In the genomic region with DNA sequence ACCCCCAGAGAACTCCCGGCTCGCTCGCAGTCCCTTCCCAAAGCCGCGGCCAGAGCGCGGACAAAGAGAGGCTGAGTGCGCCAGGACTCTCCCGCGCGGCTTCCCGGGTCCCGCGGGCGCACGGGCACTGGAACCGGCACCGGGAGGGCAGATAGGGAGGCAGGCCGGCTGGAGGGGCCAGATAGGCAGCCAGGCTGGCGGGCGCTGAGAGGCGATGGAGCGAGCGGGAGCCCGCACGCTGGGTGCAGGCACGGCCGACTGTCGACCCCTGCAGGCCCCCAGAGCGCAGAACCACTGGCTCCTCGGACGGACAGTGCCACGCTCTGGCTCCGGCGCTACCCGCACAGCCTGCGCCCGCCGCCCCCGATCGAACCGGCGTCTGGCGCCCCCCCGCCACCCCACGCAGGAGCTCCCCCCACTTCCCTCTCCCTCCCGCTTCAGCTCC, we compare ENCODE assay signal across 1 cellular context.
TF ChIP-seq lines count a peak whose summit lies in the region.

No MANE protein-coding gene starts in this region.

TF ChIP-seq in K562, 482 proteins besides CTCF, POLR2A, EP300 and RAD21 (continued from another document):
- no peak for TF ChIP-seq POLR3A (IDR thresholded peaks at IDR 0.05; ENCODE audit: borderline replicate concordance, extremely low read depth, insufficient read depth, insufficient read length)
- TF ChIP-seq MYNN (IDR thresholded peaks at IDR 0.05) = peak; percentile 11; the same call in 1 of the 2 replicates
- no peak for TF ChIP-seq MYNN (CRISPR knock-in tag; IDR thresholded peaks at IDR 0.05)
- TF ChIP-seq ZNF764 (CRISPR knock-in tag; IDR thresholded peaks at IDR 0.05; ENCODE audit: low read depth) = no peak
- no peak for TF ChIP-seq ZNF23 (CRISPR knock-in tag; IDR thresholded peaks at IDR 0.05)
- TF ChIP-seq ZNF445 (CRISPR knock-in tag; IDR thresholded peaks at IDR 0.05; ENCODE audit: low read depth) = no peak
- TF ChIP-seq ZNF274 (IDR thresholded peaks at IDR 0.05; ENCODE audit: borderline replicate concordance, low read depth, low read length) = peak; percentile 21; the same call in 1 of the 2 replicates
- TF ChIP-seq ZNF174 (CRISPR knock-in tag; IDR thresholded peaks at IDR 0.05) = no peak
- TF ChIP-seq KLF13 (tag; IDR thresholded peaks at IDR 0.05; ENCODE audit: borderline replicate concordance, low read depth) = 0 out of 2 replicates have a peak, but pooled peaks have one; percentile 38
- TF ChIP-seq POLR3G (IDR thresholded peaks at IDR 0.05; ENCODE audit: extremely low read depth, insufficient read length, insufficient replicate concordance) = no peak
- no peak for TF ChIP-seq BCOR (IDR thresholded peaks at IDR 0.05)
- TF ChIP-seq POLR2AphosphoS2 (IDR thresholded peaks at IDR 0.05; ENCODE audit: low read length) = no peak
- TF ChIP-seq, protein P1, sequence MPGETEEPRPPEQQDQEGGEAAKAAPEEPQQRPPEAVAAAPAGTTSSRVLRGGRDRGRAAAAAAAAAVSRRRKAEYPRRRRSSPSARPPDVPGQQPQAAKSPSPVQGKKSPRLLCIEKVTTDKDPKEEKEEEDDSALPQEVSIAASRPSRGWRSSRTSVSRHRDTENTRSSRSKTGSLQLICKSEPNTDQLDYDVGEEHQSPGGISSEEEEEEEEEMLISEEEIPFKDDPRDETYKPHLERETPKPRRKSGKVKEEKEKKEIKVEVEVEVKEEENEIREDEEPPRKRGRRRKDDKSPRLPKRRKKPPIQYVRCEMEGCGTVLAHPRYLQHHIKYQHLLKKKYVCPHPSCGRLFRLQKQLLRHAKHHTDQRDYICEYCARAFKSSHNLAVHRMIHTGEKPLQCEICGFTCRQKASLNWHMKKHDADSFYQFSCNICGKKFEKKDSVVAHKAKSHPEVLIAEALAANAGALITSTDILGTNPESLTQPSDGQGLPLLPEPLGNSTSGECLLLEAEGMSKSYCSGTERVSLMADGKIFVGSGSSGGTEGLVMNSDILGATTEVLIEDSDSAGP (CRISPR knock-in tag; IDR thresholded peaks at IDR 0.05) = no peak
- no peak for TF ChIP-seq ETV6 (IDR thresholded peaks at IDR 0.05; ENCODE audit: borderline replicate concordance in 1 of 2, low read depth in 2 of 2, low read length in 1 of 2)
- TF ChIP-seq ETV6 (CRISPR knock-in tag; IDR thresholded peaks at IDR 0.05; ENCODE audit: borderline replicate concordance) = no peak
- TF ChIP-seq RBFOX2 (IDR thresholded peaks at IDR 0.05; ENCODE audit: low read depth, low read length) = peak; percentile 84
- TF ChIP-seq NELFE (IDR thresholded peaks at IDR 0.05; ENCODE audit: insufficient read depth, insufficient read length) = no peak
- TF ChIP-seq, protein P2, sequence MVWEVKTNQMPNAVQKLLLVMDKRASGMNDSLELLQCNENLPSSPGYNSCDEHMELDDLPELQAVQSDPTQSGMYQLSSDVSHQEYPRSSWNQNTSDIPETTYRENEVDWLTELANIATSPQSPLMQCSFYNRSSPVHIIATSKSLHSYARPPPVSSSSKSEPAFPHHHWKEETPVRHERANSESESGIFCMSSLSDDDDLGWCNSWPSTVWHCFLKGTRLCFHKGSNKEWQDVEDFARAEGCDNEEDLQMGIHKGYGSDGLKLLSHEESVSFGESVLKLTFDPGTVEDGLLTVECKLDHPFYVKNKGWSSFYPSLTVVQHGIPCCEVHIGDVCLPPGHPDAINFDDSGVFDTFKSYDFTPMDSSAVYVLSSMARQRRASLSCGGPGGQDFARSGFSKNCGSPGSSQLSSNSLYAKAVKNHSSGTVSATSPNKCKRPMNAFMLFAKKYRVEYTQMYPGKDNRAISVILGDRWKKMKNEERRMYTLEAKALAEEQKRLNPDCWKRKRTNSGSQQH (CRISPR knock-in tag; IDR thresholded peaks at IDR 0.05) = no peak
- TF ChIP-seq ZNF239 (CRISPR knock-in tag; IDR thresholded peaks at IDR 0.05) = no peak
- no peak for TF ChIP-seq HDAC1 (IDR thresholded peaks at IDR 0.05)
- TF ChIP-seq, protein P3, sequence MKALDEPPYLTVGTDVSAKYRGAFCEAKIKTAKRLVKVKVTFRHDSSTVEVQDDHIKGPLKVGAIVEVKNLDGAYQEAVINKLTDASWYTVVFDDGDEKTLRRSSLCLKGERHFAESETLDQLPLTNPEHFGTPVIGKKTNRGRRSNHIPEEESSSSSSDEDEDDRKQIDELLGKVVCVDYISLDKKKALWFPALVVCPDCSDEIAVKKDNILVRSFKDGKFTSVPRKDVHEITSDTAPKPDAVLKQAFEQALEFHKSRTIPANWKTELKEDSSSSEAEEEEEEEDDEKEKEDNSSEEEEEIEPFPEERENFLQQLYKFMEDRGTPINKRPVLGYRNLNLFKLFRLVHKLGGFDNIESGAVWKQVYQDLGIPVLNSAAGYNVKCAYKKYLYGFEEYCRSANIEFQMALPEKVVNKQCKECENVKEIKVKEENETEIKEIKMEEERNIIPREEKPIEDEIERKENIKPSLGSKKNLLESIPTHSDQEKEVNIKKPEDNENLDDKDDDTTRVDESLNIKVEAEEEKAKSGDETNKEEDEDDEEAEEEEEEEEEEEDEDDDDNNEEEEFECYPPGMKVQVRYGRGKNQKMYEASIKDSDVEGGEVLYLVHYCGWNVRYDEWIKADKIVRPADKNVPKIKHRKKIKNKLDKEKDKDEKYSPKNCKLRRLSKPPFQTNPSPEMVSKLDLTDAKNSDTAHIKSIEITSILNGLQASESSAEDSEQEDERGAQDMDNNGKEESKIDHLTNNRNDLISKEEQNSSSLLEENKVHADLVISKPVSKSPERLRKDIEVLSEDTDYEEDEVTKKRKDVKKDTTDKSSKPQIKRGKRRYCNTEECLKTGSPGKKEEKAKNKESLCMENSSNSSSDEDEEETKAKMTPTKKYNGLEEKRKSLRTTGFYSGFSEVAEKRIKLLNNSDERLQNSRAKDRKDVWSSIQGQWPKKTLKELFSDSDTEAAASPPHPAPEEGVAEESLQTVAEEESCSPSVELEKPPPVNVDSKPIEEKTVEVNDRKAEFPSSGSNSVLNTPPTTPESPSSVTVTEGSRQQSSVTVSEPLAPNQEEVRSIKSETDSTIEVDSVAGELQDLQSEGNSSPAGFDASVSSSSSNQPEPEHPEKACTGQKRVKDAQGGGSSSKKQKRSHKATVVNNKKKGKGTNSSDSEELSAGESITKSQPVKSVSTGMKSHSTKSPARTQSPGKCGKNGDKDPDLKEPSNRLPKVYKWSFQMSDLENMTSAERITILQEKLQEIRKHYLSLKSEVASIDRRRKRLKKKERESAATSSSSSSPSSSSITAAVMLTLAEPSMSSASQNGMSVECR (CRISPR knock-in tag; IDR thresholded peaks at IDR 0.05) = no peak
- peak; percentile 5 for TF ChIP-seq HNRNPK (IDR thresholded peaks at IDR 0.05; ENCODE audit: low read depth, low read length, poor library complexity, severe bottlenecking)
- TF ChIP-seq, protein P4, sequence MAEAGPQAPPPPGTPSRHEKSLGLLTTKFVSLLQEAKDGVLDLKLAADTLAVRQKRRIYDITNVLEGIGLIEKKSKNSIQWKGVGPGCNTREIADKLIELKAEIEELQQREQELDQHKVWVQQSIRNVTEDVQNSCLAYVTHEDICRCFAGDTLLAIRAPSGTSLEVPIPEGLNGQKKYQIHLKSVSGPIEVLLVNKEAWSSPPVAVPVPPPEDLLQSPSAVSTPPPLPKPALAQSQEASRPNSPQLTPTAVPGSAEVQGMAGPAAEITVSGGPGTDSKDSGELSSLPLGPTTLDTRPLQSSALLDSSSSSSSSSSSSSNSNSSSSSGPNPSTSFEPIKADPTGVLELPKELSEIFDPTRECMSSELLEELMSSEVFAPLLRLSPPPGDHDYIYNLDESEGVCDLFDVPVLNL (CRISPR knock-in tag; IDR thresholded peaks at IDR 0.05; ENCODE audit: low read depth) = no peak
- TF ChIP-seq STAG1 (CRISPR knock-in tag; IDR thresholded peaks at IDR 0.05; ENCODE audit: borderline replicate concordance) = peak; percentile 45; the same call in 1 of the 2 replicates
- no peak for TF ChIP-seq ZNF707 (CRISPR knock-in tag; conservative IDR thresholded peaks at IDR 0.05)
- TF ChIP-seq ILF3 (IDR thresholded peaks at IDR 0.05; ENCODE audit: borderline replicate concordance) = no peak
- TF ChIP-seq BRD4 (IDR thresholded peaks at IDR 0.05) = no peak
- TF ChIP-seq MTF1 (CRISPR knock-in tag; IDR thresholded peaks at IDR 0.05; ENCODE audit: borderline replicate concordance) = no peak
- TF ChIP-seq LEF1 (IDR thresholded peaks at IDR 0.05) = no peak
- TF ChIP-seq TCFL5 (CRISPR knock-in tag; conservative IDR thresholded peaks at IDR 0.05) = no peak
- no peak for TF ChIP-seq ELF4 (CRISPR knock-in tag; IDR thresholded peaks at IDR 0.05)
- TF ChIP-seq POLR2H (tag; IDR thresholded peaks at IDR 0.05; ENCODE audit: low read depth) = no peak
- TF ChIP-seq, protein P5, sequence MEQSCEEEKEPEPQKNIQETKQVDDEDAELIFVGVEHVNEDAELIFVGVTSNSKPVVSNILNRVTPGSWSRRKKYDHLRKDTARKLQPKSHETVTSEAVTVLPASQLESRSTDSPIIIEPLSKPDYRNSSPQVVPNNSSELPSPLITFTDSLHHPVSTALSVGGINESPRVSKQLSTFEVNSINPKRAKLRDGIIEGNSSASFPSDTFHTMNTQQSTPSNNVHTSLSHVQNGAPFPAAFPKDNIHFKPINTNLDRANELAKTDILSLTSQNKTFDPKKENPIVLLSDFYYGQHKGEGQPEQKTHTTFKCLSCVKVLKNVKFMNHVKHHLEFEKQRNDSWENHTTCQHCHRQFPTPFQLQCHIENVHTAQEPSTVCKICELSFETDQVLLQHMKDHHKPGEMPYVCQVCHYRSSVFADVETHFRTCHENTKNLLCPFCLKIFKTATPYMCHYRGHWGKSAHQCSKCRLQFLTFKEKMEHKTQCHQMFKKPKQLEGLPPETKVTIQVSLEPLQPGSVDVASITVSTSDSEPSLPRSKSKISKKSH (CRISPR knock-in tag; IDR thresholded peaks at IDR 0.05) = no peak
- TF ChIP-seq ZBTB7A (IDR thresholded peaks at IDR 0.05; ENCODE audit: borderline replicate concordance, control insufficient read depth, low read depth, low read length) = peak; percentile 9; the same call in 1 of the 2 replicates
- TF ChIP-seq NONO (IDR thresholded peaks at IDR 0.05; ENCODE audit: low read depth in 2 of 2, low read length in 1 of 2) = 0 out of 4 replicates have a peak, but pooled peaks of 1 of the 2 experiments have one; percentile 53
- no peak for TF ChIP-seq ESRRB (CRISPR knock-in tag; IDR thresholded peaks at IDR 0.05; ENCODE audit: borderline replicate concordance)
- TF ChIP-seq, protein P6, sequence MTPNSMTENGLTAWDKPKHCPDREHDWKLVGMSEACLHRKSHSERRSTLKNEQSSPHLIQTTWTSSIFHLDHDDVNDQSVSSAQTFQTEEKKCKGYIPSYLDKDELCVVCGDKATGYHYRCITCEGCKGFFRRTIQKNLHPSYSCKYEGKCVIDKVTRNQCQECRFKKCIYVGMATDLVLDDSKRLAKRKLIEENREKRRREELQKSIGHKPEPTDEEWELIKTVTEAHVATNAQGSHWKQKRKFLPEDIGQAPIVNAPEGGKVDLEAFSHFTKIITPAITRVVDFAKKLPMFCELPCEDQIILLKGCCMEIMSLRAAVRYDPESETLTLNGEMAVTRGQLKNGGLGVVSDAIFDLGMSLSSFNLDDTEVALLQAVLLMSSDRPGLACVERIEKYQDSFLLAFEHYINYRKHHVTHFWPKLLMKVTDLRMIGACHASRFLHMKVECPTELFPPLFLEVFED (CRISPR knock-in tag; conservative IDR thresholded peaks at IDR 0.05) = no peak
- 0 out of 3 replicates have a peak, but pooled peaks of 1 of the 2 experiments have one; percentile 6 for TF ChIP-seq CBX3 (IDR thresholded peaks at IDR 0.05; ENCODE audit: borderline replicate concordance in 1 of 2, low read length in 2 of 2)
- TF ChIP-seq, protein P7, sequence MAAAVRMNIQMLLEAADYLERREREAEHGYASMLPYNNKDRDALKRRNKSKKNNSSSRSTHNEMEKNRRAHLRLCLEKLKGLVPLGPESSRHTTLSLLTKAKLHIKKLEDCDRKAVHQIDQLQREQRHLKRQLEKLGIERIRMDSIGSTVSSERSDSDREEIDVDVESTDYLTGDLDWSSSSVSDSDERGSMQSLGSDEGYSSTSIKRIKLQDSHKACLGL (CRISPR knock-in tag; IDR thresholded peaks at IDR 0.05; ENCODE audit: borderline replicate concordance, poor library complexity, severe bottlenecking) = no peak
- TF ChIP-seq ZNF57 (CRISPR knock-in tag; IDR thresholded peaks at IDR 0.05) = no peak
- TF ChIP-seq ERF (CRISPR knock-in tag; IDR thresholded peaks at IDR 0.05) = no peak
- TF ChIP-seq, protein P8, sequence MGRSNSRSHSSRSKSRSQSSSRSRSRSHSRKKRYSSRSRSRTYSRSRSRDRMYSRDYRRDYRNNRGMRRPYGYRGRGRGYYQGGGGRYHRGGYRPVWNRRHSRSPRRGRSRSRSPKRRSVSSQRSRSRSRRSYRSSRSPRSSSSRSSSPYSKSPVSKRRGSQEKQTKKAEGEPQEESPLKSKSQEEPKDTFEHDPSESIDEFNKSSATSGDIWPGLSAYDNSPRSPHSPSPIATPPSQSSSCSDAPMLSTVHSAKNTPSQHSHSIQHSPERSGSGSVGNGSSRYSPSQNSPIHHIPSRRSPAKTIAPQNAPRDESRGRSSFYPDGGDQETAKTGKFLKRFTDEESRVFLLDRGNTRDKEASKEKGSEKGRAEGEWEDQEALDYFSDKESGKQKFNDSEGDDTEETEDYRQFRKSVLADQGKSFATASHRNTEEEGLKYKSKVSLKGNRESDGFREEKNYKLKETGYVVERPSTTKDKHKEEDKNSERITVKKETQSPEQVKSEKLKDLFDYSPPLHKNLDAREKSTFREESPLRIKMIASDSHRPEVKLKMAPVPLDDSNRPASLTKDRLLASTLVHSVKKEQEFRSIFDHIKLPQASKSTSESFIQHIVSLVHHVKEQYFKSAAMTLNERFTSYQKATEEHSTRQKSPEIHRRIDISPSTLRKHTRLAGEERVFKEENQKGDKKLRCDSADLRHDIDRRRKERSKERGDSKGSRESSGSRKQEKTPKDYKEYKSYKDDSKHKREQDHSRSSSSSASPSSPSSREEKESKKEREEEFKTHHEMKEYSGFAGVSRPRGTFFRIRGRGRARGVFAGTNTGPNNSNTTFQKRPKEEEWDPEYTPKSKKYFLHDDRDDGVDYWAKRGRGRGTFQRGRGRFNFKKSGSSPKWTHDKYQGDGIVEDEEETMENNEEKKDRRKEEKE (IDR thresholded peaks at IDR 0.05; ENCODE audit: borderline replicate concordance in 1 of 2, control insufficient read depth in 1 of 2, low read depth in 2 of 2, low read length in 1 of 2) = no peak
- TF ChIP-seq ESRRA (IDR thresholded peaks at IDR 0.05; ENCODE audit: borderline replicate concordance, low read depth) = no peak
- TF ChIP-seq ZNF507 (tag; conservative IDR thresholded peaks at IDR 0.05) = no peak
- TF ChIP-seq HDAC6 (IDR thresholded peaks at IDR 0.05; ENCODE audit: low read depth, low read length) = 0 out of 2 replicates have a peak, but pooled peaks have one; percentile 80
- TF ChIP-seq NFRKB (IDR thresholded peaks at IDR 0.05; ENCODE audit: low read depth) = no peak; the same call in 1 of the 2 replicates
